Comparison of ENCODE assay signal across 18 cellular contexts in genomic region chr1:157034137-157034800, GRCh38. TPM values are rescaled to one million over a fixed set of nuclear protein-coding genes. Genes with fewer than 3 reads are reported as not detected.
DNase-seq lines count a peak whose midpoint lies in the region; ATAC-seq and TF ChIP-seq lines count a peak whose summit lies in the region.
"Had no signal": no experiment of that assay in that cellular context is flagged by ENCODE, and none has a peak within 500 bp of the region (broad histone marks: within the 10 kb centered on the region; RNA-seq: fewer than 3 reads in every experiment).

No MANE protein-coding gene starts in this region.

- no peak overlapping the region for H3K9ac ChIP-seq in OCI-LY3 (ENCODE audit: low read length)

- peaks cover 13% of the 10 kb centered on the region for H3K4me1 ChIP-seq in ACC112 (ENCODE audit: control insufficient read depth, insufficient read depth, low read length, unreplicated experiment)
- H3K4me1 ChIP-seq in OCI-LY3 (ENCODE audit: low read length) = peaks cover 12% of the 10 kb centered on the region
- H3K4me1 ChIP-seq in tibial artery = peaks cover 0 to 16% (median 5%) of the 10 kb centered on the region in 4 donors

- H3K27me3 ChIP-seq in ACC112 (ENCODE audit: insufficient read depth, low read length) (no peaks in the 10 kb centered on the region), OCI-LY3 (ENCODE audit: low read depth, low read length) (no peaks in the 10 kb centered on the region), dorsolateral prefrontal cortex (no peaks in the 10 kb centered on the region), tibial artery (no peaks in the 10 kb centered on the region)
- H3K27me3 ChIP-seq: tibial nerve had no signal

- DNase-seq in dorsolateral prefrontal cortex = peak in 9 of 10 donors; percentile 32 to 72 (median 54)
- peak; percentile 63 for DNase-seq in islet precursor cell
- DNase-seq in OCI-M1 (lab: John Stamatoyannopoulos, UW) = no peak
- no peak for DNase-seq in SIG-M5 treated with dmso at 0.1 percent for 504 hours (lab: John Stamatoyannopoulos, UW; ENCODE audit: unreplicated experiment)
- DNase-seq in T-helper 17 cell = no peak
- DNase-seq in tibial artery = no peak
- DNase-seq: activated B cell treated with CpG ODN at 0.5 μM for 24 hours; activated effector memory CD4-positive, alpha-beta T cell treated with anti-CD3 and anti-CD28 coated beads, Interleukin-2, amount 50 U/mL, for 16 hours; mesendoderm; NCI-H1092; NCI-H748 treated with DMSO at 0.1 percent for 48 hours; stimulated activated CD4-positive, alpha-beta T cell treated with anti-CD3 and anti-CD28 coated beads, Interleukin-4, amount 100 ng/mL, for 1 hour; stimulated activated CD8-positive, alpha-beta memory T cell treated with anti-CD3 and anti-CD28 coated beads, Interleukin-4, amount 100 ng/mL, for 48 hours; T-cell had no signal

- H3K36me3 ChIP-seq in ACC112 (ENCODE audit: insufficient read depth, low read length) (no peaks in the 10 kb centered on the region), OCI-LY3 (replicated peaks; ENCODE audit: low read depth, low read length) (no peaks in the 10 kb centered on the region), tibial artery (no peaks in the 10 kb centered on the region)
- H3K36me3 ChIP-seq: tibial nerve had no signal

- H3K27ac ChIP-seq in ACC112 (ENCODE audit: low read depth, low read length) (peak overlapping the region; percentile 8; the same call in 1 of the 2 replicates), OCI-LY3 (ENCODE audit: low read length) (no peak overlapping the region), dorsolateral prefrontal cortex (peak overlapping the region in 31 of 59 donors; percentile 2 to 72 (median 41)), tibial artery (no peak overlapping the region)
- H3K27ac ChIP-seq: RWPE1 had no signal

- H3K4me3 ChIP-seq in ACC112 (ENCODE audit: low read depth, low read length) = no peak overlapping the region
- no peak overlapping the region for H3K4me3 ChIP-seq in OCI-LY3 (ENCODE audit: low read length)
- H3K4me3 ChIP-seq in dorsolateral prefrontal cortex = peak overlapping the region in 2 of 59 donors; percentile 2 to 9
- no peak overlapping the region for H3K4me3 ChIP-seq in tibial artery
- H3K4me3 ChIP-seq: tibial nerve had no signal

- H3K36me3 Mint-ChIP-seq in T-helper 17 cell (ENCODE audit: low read depth) = peaks cover 8% of the 10 kb centered on the region
- H3K36me3 Mint-ChIP-seq: T-cell had no signal

- H3K4me1 Mint-ChIP-seq in T-helper 17 cell = no peaks in the 10 kb centered on the region
- H3K4me1 Mint-ChIP-seq: activated B cell treated with CpG ODN at 0.5 μM for 24 hours, T-cell had no signal

- no peak overlapping the region for H3K27ac Mint-ChIP-seq in T-helper 17 cell
- H3K27ac Mint-ChIP-seq: activated B cell treated with CpG ODN at 0.5 μM for 24 hours, T-cell had no signal

- H2AFZ ChIP-seq in ACC112 (ENCODE audit: low read length, unreplicated experiment) (no peak overlapping the region), OCI-LY3 (ENCODE audit: low read depth, low read length) (no peak overlapping the region)

- H3K27me3 Mint-ChIP-seq in T-helper 17 cell = peaks cover 65% of the 10 kb centered on the region

- no peak for TF ChIP-seq CTCF in OCI-LY3 (IDR thresholded peaks at IDR 0.05; ENCODE audit: low read depth, low read length)
- peak in 2 of 56 donors; percentile 11 to 12 for TF ChIP-seq CTCF in dorsolateral prefrontal cortex (IDR thresholded peaks at IDR 0.05 in 54 of 56, conservative IDR thresholded peaks at IDR 0.05 in 2 of 56; ENCODE audit: low read depth in 1 of 56, partially characterized antibody in 56 of 56)
- TF ChIP-seq CTCF in tibial artery (IDR thresholded peaks at IDR 0.05) = no peak

- no peaks in the 10 kb centered on the region for H3K9me3 ChIP-seq in OCI-LY3 (ENCODE audit: insufficient read depth, low read length)
- no peaks in the 10 kb centered on the region for H3K9me3 ChIP-seq in T-helper 17 cell (ENCODE audit: control insufficient read depth, low read length, poor library complexity, severe bottlenecking)
- H3K9me3 ChIP-seq in tibial artery = no peaks in the 10 kb centered on the region
- H3K9me3 ChIP-seq: tibial nerve had no signal

- no peak overlapping the region for H3K4me3 Mint-ChIP-seq in T-helper 17 cell
- H3K4me3 Mint-ChIP-seq: activated B cell treated with CpG ODN at 0.5 μM for 24 hours, T-cell had no signal

- peak overlapping the region; percentile 49 for H3K4me2 ChIP-seq in OCI-LY3 (ENCODE audit: low read length)

- H4K20me1 ChIP-seq in OCI-LY3 (ENCODE audit: insufficient read depth, low read length) = peaks cover 19% of the 10 kb centered on the region; the same call in 1 of the 2 replicates

- intact Hi-C loops in dorsolateral prefrontal cortex (cut with DNase I) = loop anchor here in 1 of 2 donors (1.0 kb wide), 1 partner anchor 11 kb away; the partner anchor contains the start of gene ARHGEF11
- intact Hi-C loops in tibial artery (cut with DNase I; ENCODE audit: low total_unique reads) = no loop called here

- no peak for ATAC-seq in T-helper 17 cell
- ATAC-seq: T-cell had no signal

- peaks cover 59% of the 10 kb centered on the region for H3K79me2 ChIP-seq in ACC112 (ENCODE audit: control insufficient read depth, insufficient read depth, low read length, unreplicated experiment)
- peaks cover 18% of the 10 kb centered on the region for H3K79me2 ChIP-seq in OCI-LY3 (ENCODE audit: low read length)

RNA-seq across cellular contexts. Expression of gene ARHGEF11, which starts 11.3 kb away (rescaled TPM):
- 100 to 1,000 TPM in 1 of 120 experiments, 10 to 100 TPM in 119; 42.3 to 101 (median 74.9) TPM for total RNA-seq in dorsolateral prefrontal cortex
- total RNA-seq in T-helper 17 cell = 10 to 100 TPM; 16.5 to 28.0 TPM

Comparison
In these comparisons a context has a peak if more than half of its experiments do, and no peak if none do; other contexts are left out.
1. H3K27ac ChIP-seq: peak in ACC112 (single experiment) and dorsolateral prefrontal cortex (31 of 59); none in OCI-LY3 (single experiment) and tibial artery (0 of 2).
2. DNase-seq: peak in dorsolateral prefrontal cortex (9 of 10) and islet precursor cell (single experiment); none in OCI-M1 (single experiment), SIG-M5 treated with dmso at 0.1 percent for 504 hours (single experiment), T-helper 17 cell (0 of 3) and tibial artery (0 of 2).